In the genomic region with DNA sequence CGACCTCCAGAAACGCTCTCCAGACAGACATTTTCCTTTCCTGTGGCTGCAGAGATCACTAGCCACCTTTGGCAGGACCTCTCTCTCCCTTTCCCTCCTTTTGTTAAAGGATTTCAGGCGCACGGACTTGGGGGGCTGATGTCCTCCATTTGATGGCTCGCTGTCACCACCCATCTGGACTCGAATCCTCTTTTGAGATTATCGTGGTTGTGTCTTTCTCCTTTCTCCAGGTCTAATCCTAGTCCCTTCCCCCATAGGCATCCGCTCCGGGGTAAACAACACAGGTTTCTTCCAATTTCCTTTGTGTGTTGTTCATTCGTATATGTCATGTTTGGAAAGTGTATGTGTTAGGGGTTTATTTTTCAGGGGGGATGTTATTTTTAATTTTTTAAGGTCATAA, we compare ENCODE assay signal across 23 cellular contexts. TPM values are rescaled to one million over a fixed set of nuclear protein-coding genes. Genes with fewer than 3 reads are reported as not detected.
DNase-seq lines count a peak whose midpoint lies in the region; ATAC-seq and TF ChIP-seq lines count a peak whose summit lies in the region.
"Had no signal": no experiment of that assay in that cellular context is flagged by ENCODE, and none has a peak within 500 bp of the region (broad histone marks: within the 10 kb centered on the region; RNA-seq: fewer than 3 reads in every experiment).

No MANE protein-coding gene starts in this region.

- TF ChIP-seq RAD21 in SK-N-SH (IDR thresholded peaks at IDR 0.05; ENCODE audit: low read length) = no peak

- WGBS in SK-N-SH (ENCODE audit: low lambda C conversion rate) = 15% methylated on average over 10 of the region's 10 CpGs

- H3F3A ChIP-seq in SK-N-SH (replicated peaks; ENCODE audit: insufficient read depth) = no peaks in the 10 kb centered on the region
- no peaks in the 10 kb centered on the region for H3F3A ChIP-seq in neural progenitor cell (ENCODE audit: low read depth)

- POLR2A ChIA-PET in SK-N-SH (lab: Yijun Ruan, JAX) (no interaction called here), WTC11 (lab: Charles Lee) (no interaction called here)

- H3K79me2 ChIP-seq in SK-N-SH (ENCODE audit: insufficient read depth) (no peaks in the 10 kb centered on the region), neural progenitor cell (ENCODE audit: low read depth) (no peaks in the 10 kb centered on the region)

- CTCF ChIA-PET in SK-N-SH (lab: Yijun Ruan, JAX) (interaction anchor here (0.6 kb wide), 1 partner anchor 36 kb away, joined by 3 read pairs; no protein-coding TSS in a partner anchor), WTC11 (lab: Charles Lee) (no interaction called here)

- H3K9ac ChIP-seq in SK-N-SH (no peak overlapping the region), neural progenitor cell (no peak overlapping the region)
- H3K9ac ChIP-seq: BLaER1, GM23248 had no signal

- H3K27me3 Mint-ChIP-seq in WTC11 (ENCODE audit: low read depth) (no peaks in the 10 kb centered on the region), neural progenitor cell (ENCODE audit: insufficient read depth, low read depth) (peaks cover 2% of the 10 kb centered on the region)
- H3K27me3 Mint-ChIP-seq: CD4-positive, CD25-positive, alpha-beta regulatory T cell had no signal

- no peaks in the 10 kb centered on the region for H4K20me1 ChIP-seq in SK-N-SH (ENCODE audit: insufficient read depth)
- no peaks in the 10 kb centered on the region for H4K20me1 ChIP-seq in neural progenitor cell (ENCODE audit: low read depth)
- H4K20me1 ChIP-seq: BLaER1 had no signal

- H3K9me2 ChIP-seq in SK-N-SH = no peaks in the 10 kb centered on the region

- no peak for ATAC-seq in SK-N-SH treated with all-trans-retinoic acid at 6 μM for 48 hours
- no peak for ATAC-seq in WTC11
- ATAC-seq in GM18858 (IDR thresholded peaks at IDR 0.05; ENCODE audit: unreplicated experiment) = no peak
- ATAC-seq: CD8-positive, alpha-beta T cell had no signal

- H3K4me3 Mint-ChIP-seq in WTC11 = no peak overlapping the region
- H3K4me3 Mint-ChIP-seq in neural progenitor cell = no peak overlapping the region
- H3K4me3 Mint-ChIP-seq: B cell; CD4-positive, CD25-positive, alpha-beta regulatory T cell; CD8-positive, alpha-beta T cell; HFFc6 had no signal

- DNase-seq in SK-N-SH (no peak), NCI-H82 (lab: John Stamatoyannopoulos, UW) (peak; percentile 92), WTC11 (ENCODE audit: low spot score) (no peak), neural progenitor cell (ENCODE audit: low spot score) (no peak), germinal center (ENCODE audit: low spot score) (no peak), Kasumi-1 (lab: John Stamatoyannopoulos, UW) (no peak)
- DNase-seq: Caco-2; CD4-positive, CD25-positive, alpha-beta regulatory T cell; CD8-positive, alpha-beta T cell; DMS 273 treated with DMSO at 0.1 percent for 48 hours; DMS79; EL; GDM1; GM23248; HFFc6 had no signal

- H3K27ac Mint-ChIP-seq in WTC11 = peak overlapping the region; percentile 69
- no peak overlapping the region for H3K27ac Mint-ChIP-seq in neural progenitor cell
- H3K27ac Mint-ChIP-seq: B cell; CD4-positive, CD25-positive, alpha-beta regulatory T cell; CD8-positive, alpha-beta T cell; HFFc6 had no signal

- H3K4me1 Mint-ChIP-seq in WTC11 (0 out of 2 replicates have a peak, but pooled peaks cover 2% of the 10 kb centered on the region), neural progenitor cell (peaks cover 3% of the 10 kb centered on the region)
- H3K4me1 Mint-ChIP-seq: B cell; CD4-positive, CD25-positive, alpha-beta regulatory T cell had no signal

- H3K9me3 ChIP-seq in SK-N-SH (no peaks in the 10 kb centered on the region), neural progenitor cell (ENCODE audit: low read depth) (no peaks in the 10 kb centered on the region)
- H3K9me3 ChIP-seq: BLaER1, Caco-2, HAP-1 had no signal

- H3K4me3 ChIP-seq in SK-N-SH (ENCODE audit: low read depth in 2 of 2, low read length in 1 of 2) (peak overlapping the region in 1 of 2 experiments; percentile 35; a peak in 1 of 4 replicates), neural progenitor cell (no peak overlapping the region)
- H3K4me3 ChIP-seq: BLaER1, GM23248, HAP-1 had no signal

- no peaks in the 10 kb centered on the region for H3K36me3 Mint-ChIP-seq in WTC11
- H3K36me3 Mint-ChIP-seq in neural progenitor cell = no peaks in the 10 kb centered on the region
- H3K36me3 Mint-ChIP-seq: CD4-positive, CD25-positive, alpha-beta regulatory T cell; CD8-positive, alpha-beta T cell had no signal

- H2AFZ ChIP-seq in SK-N-SH (ENCODE audit: low read depth) (0 out of 2 replicates have a peak overlapping the region, but pooled peaks have one; percentile 56), neural progenitor cell (replicated peaks) (peak overlapping the region; percentile 27)
- H2AFZ ChIP-seq: GM23248 had no signal

- H3K9me3 Mint-ChIP-seq in WTC11 (no peaks in the 10 kb centered on the region), neural progenitor cell (no peaks in the 10 kb centered on the region)
- H3K9me3 Mint-ChIP-seq: CD8-positive, alpha-beta T cell; HFFc6 had no signal

- TF ChIP-seq CTCF in SK-N-SH (IDR thresholded peaks at IDR 0.05) (no peak), WTC11 (IDR thresholded peaks at IDR 0.05) (no peak), neural progenitor cell (IDR thresholded peaks at IDR 0.05) (no peak)

- H3K4me1 ChIP-seq in SK-N-SH (ENCODE audit: control insufficient read depth in 1 of 2, insufficient read depth in 2 of 2, low read depth in 1 of 2, low read length in 1 of 2) (no peaks in the 10 kb centered on the region), neural progenitor cell (no peaks in the 10 kb centered on the region)
- H3K4me1 ChIP-seq: BLaER1, Caco-2, HAP-1 had no signal

- peaks cover 59% of the 10 kb centered on the region for H3K27me3 ChIP-seq in SK-N-SH (ENCODE audit: insufficient read depth)
- H3K27me3 ChIP-seq in neural progenitor cell = no peaks in the 10 kb centered on the region
- H3K27me3 ChIP-seq: BLaER1 had no signal

- TF ChIP-seq EP300 in SK-N-SH (IDR thresholded peaks at IDR 0.05; ENCODE audit: borderline replicate concordance in 1 of 2, low read depth in 1 of 2, low read length in 1 of 2) = no peak

- H3K27ac ChIP-seq in SK-N-SH (ENCODE audit: low read depth in 2 of 2, low read length in 1 of 2) (no peak overlapping the region), neural progenitor cell (no peak overlapping the region)
- H3K27ac ChIP-seq: 22Rv1, BLaER1, C4-2B, GM23248 had no signal

- no peaks in the 10 kb centered on the region for H3K36me3 ChIP-seq in SK-N-SH (replicated peaks in 1 of 2; ENCODE audit: control insufficient read depth in 1 of 2, insufficient read depth in 2 of 2, low read length in 1 of 2)
- H3K36me3 ChIP-seq in neural progenitor cell = no peaks in the 10 kb centered on the region
- H3K36me3 ChIP-seq: BLaER1, HAP-1 had no signal

- H3K4me2 ChIP-seq in SK-N-SH = peak overlapping the region; percentile 46; the same call in 1 of the 2 replicates
- H3K4me2 ChIP-seq in neural progenitor cell = no peak overlapping the region
- H3K4me2 ChIP-seq: BLaER1 had no signal

TF ChIP-seq in SK-N-SH, 30 proteins besides CTCF, POLR2A, EP300 and RAD21 (continues in another document):
- no peak for TF ChIP-seq CHD2 (IDR thresholded peaks at IDR 0.05; ENCODE audit: low read length, partially characterized antibody)

TF ChIP-seq in SK-N-SH treated with all-trans-retinoic acid at 6 μM for 48 hours, 23 proteins besides CTCF, POLR2A, EP300 and RAD21 (continues in another document):
- no peak for TF ChIP-seq ZNF70 (CRISPR knock-in tag; IDR thresholded peaks at IDR 0.05)
- TF ChIP-seq, protein P1, sequence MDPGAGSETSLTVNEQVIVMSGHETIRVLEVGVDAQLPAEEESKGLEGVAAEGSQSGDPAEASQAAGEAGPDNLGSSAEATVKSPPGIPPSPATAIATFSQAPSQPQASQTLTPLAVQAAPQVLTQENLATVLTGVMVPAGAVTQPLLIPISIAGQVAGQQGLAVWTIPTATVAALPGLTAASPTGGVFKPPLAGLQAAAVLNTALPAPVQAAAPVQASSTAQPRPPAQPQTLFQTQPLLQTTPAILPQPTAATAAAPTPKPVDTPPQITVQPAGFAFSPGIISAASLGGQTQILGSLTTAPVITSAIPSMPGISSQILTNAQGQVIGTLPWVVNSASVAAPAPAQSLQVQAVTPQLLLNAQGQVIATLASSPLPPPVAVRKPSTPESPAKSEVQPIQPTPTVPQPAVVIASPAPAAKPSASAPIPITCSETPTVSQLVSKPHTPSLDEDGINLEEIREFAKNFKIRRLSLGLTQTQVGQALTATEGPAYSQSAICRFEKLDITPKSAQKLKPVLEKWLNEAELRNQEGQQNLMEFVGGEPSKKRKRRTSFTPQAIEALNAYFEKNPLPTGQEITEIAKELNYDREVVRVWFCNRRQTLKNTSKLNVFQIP (CRISPR knock-in tag; IDR thresholded peaks at IDR 0.05; ENCODE audit: borderline replicate concordance, low read depth) = no peak
- TF ChIP-seq RARB (CRISPR knock-in tag; IDR thresholded peaks at IDR 0.05) = no peak
- TF ChIP-seq SNAI2 (CRISPR knock-in tag; IDR thresholded peaks at IDR 0.05) = no peak
- no peak for TF ChIP-seq ARNTL (CRISPR knock-in tag; IDR thresholded peaks at IDR 0.05; ENCODE audit: borderline replicate concordance, low read depth)
- no peak for TF ChIP-seq OSR1 (CRISPR knock-in tag; IDR thresholded peaks at IDR 0.05)

TF ChIP-seq in WTC11, 78 proteins besides CTCF, POLR2A, EP300 and RAD21:
- no peak for TF ChIP-seq JAZF1 (CRISPR knock-in tag; IDR thresholded peaks at IDR 0.05)
- no peak for TF ChIP-seq GABPB1 (CRISPR knock-in tag; IDR thresholded peaks at IDR 0.05)
- no peak for TF ChIP-seq SMAD3 (CRISPR knock-in tag; IDR thresholded peaks at IDR 0.05; ENCODE audit: borderline replicate concordance)
- TF ChIP-seq USF1 (CRISPR knock-in tag; IDR thresholded peaks at IDR 0.05) = no peak

RNA-seq across cellular contexts. Expression of gene SLC24A4, which starts 56.7 kb away (rescaled TPM):
- polyA plus RNA-seq in SK-N-SH (2012; rRNA removed) = 0.07 and 0.13 TPM in 2 replicates
- polyA plus RNA-seq in SK-N-SH (2012; cell fraction: cytosol; rRNA removed) = 0.06 and 0.09 TPM in 2 replicates
- 0.06 and 0.14 TPM in 2 replicates for polyA plus RNA-seq in SK-N-SH (2012; cell fraction: nucleus; rRNA removed)
- total RNA-seq in WTC11 (2021) (0.37 to 0.90 TPM (median 0.46 TPM) in 3 replicates), neural progenitor cell (ENCODE audit: low replicate concordance) (0.15 and 0.73 TPM in 2 replicates)
- total RNA-seq: B cell; Caco-2; CD4-positive, CD25-positive, alpha-beta regulatory T cell; GM23248; HFFc6 had no signal
- polyA plus RNA-seq: AG04450, GM23248 had no signal
